8 cellular contexts compared by ENCODE assay signal in the genomic region with DNA sequence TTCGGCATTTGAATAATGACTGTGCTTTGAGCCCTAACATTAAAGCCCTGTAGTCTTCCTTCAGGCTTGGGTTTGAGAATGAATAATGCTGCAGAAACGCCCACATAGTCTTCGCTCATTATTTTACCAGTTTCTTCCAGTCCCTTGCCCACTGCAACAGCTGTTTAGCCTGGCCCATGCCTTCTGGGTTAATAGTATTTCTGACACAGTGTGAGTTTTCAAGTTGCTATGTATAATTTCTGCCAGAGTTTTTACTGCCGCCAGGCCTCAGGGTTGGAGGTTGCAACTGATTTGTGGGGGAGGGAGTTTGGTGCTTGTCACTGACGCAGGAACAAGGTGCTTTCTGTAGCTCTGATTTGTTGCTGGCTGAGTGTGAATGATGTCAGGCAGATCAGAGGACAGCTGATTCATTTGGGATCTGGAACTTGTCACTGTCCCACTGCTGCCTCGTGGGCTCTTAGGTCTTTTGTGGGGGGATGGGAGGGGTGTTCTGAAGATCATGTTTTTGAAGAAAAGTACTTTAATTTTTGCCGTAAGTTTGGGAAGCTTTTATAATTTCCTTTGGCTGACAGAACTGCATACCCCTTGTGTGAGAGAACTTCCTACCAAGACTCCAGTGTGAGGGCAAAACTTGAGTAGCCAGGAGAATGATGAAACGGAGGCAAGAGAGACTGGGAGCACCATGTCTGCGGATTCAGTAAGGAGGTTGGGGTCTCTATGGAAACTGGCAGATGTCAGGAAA.
DNase-seq lines count a peak whose midpoint lies in the region; ATAC-seq, FAIRE-seq and TF ChIP-seq lines count a peak whose summit lies in the region.

No MANE protein-coding gene starts in this region.

- 55% methylated on average over 9 of the region's 9 CpGs for WGBS in K562 (ENCODE audit: insufficient coverage, low coverage, missing lambda C conversion rate)
- WGBS in transverse colon (ENCODE audit: low coverage in 1 of 2), 2 donors, result 20 to 36% methylated on average over 7 to 9 of the region's 9 CpGs

- H3K36me3 ChIP-seq in K562 (ENCODE audit: control insufficient read depth, insufficient read depth, low read length) (no peaks in the 10 kb centered on the region; the same call in 2 of the 3 replicates), left lung (no peaks in the 10 kb centered on the region), transverse colon (no peaks in the 10 kb centered on the region)

- H3K4me1 ChIP-seq in K562 (replicated peaks in 1 of 2; ENCODE audit: control insufficient read depth in 2 of 2, insufficient read depth in 2 of 2, low read length in 2 of 2) (no peaks in the 10 kb centered on the region; a peak in 1 of 5 replicates), left lung (no peaks in the 10 kb centered on the region), transverse colon (peaks cover 12 to 56% (median 27%) of the 10 kb centered on the region in 4 donors)

- H2AFZ ChIP-seq in K562 (ENCODE audit: low read depth, low read length), result no peak overlapping the region

- no peak for FAIRE-seq in K562 (lab: Jason Lieb, UNC)

- intact Hi-C loops in K562 (cut with micrococcal nuclease), result no loop called here
- intact Hi-C loops in left lung (cut with DNase I), result no loop called here
- intact Hi-C loops in transverse colon (cut with DNase I; ENCODE audit: low total_unique reads), result no loop called here

- no TSS peak for BruUV-seq in K562 (replicated peaks; lab: Mats Ljungman, UMichigan)

- no peak for TF ChIP-seq CTCF in K562 (IDR thresholded peaks at IDR 0.05 in 2 of 3, conservative IDR thresholded peaks at IDR 0.05 in 1 of 3; ENCODE audit: insufficient read depth in 2 of 3, low read depth in 1 of 3, low read length in 3 of 3)
- no peak for TF ChIP-seq CTCF in left lung (IDR thresholded peaks at IDR 0.05)
- peak in 1 of 5 experiments; percentile 16 for TF ChIP-seq CTCF in transverse colon (IDR thresholded peaks at IDR 0.05)

- TF ChIP-seq POLR2A in K562 (conservative IDR thresholded peaks at IDR 0.05) (no peak), transverse colon (IDR thresholded peaks at IDR 0.05) (peak; percentile 78)

- H3K4me3 ChIP-seq in K562, result no peak overlapping the region
- no peak overlapping the region for H3K4me3 ChIP-seq in left lung
- H3K4me3 ChIP-seq in transverse colon, result peak overlapping the region in 2 of 4 donors; percentile 8 to 41

- ATAC-seq in K562 (peak; percentile 81), left lung (peak; percentile 72), GM21526 (IDR thresholded peaks at IDR 0.05; ENCODE audit: low FRiP score, unreplicated experiment) (no peak)

- no peaks in the 10 kb centered on the region for H4K20me1 ChIP-seq in K562 (replicated peaks; ENCODE audit: control insufficient read depth, insufficient read depth, low read length)

- POLR2A ChIA-PET in K562 (lab: Yijun Ruan, JAX), result interaction anchor here (0.7 to 1.6 kb wide), 5 partner anchors 8 to 328 kb away, joined by 3 to 6 read pairs (median 4); no protein-coding TSS in a partner anchor

- TF ChIP-seq EP300 in K562 (IDR thresholded peaks at IDR 0.05; ENCODE audit: low read length), result no peak
- peak; percentile 79 for TF ChIP-seq EP300 in transverse colon (IDR thresholded peaks at IDR 0.05; ENCODE audit: low read depth)

- H3K27me3 ChIP-seq in K562 (ENCODE audit: control insufficient read depth in 2 of 2, insufficient read depth in 2 of 2, low read length in 2 of 2), result no peaks in the 10 kb centered on the region
- H3K27me3 ChIP-seq in left lung, result no peaks in the 10 kb centered on the region
- H3K27me3 ChIP-seq in transverse colon, result no peaks in the 10 kb centered on the region

- DNase-seq in activated T-cell treated with anti-CD3 and anti-CD28 coated beads for 48 hours (ENCODE audit: low read depth) (peak; percentile 2), K562 (ENCODE audit: extremely low read depth in 1 of 4, low spot score in 3 of 4) (peak in 2 of 4 experiments; percentile 21 to 46), left lung (no peak), transverse colon (peak; percentile 79), NCI-H1092 (lab: John Stamatoyannopoulos, UW) (no peak), activated gamma-delta T cell treated with Interleukin-2 at 50 U/mL for 16 hours (no peak)
- DNase-seq in activated T-cell treated with anti-CD3 and anti-CD28 coated beads, Interleukin-2, amount 50 U/mL, for 1 hour, result no peak

- no peaks in the 10 kb centered on the region for H3K9me1 ChIP-seq in K562 (ENCODE audit: control insufficient read depth, insufficient read depth, low read length)

- H3K9ac ChIP-seq in K562 (ENCODE audit: insufficient read depth in 1 of 2, low read depth in 2 of 2, low read length in 2 of 2), result no peak overlapping the region

- H3K79me2 ChIP-seq in K562 (ENCODE audit: control insufficient read depth, insufficient read depth, low read length), result 0 out of 3 replicates have a peak, but pooled peaks cover 2% of the 10 kb centered on the region

- no peak overlapping the region for H3K4me2 ChIP-seq in K562 (ENCODE audit: insufficient read depth, low read length)

- in situ Hi-C loops in K562 (cut with MboI) (no loop called here), transverse colon (cut with MboI; ENCODE audit: low pct_ligation_motif_present in 1 of 4, low pct_unique_long_range_greater_than_20kb in 1 of 4, low sequenced_read_pairs in 3 of 4) (no loop called here)

- H3K9me3 ChIP-seq in K562 (replicated peaks; ENCODE audit: control insufficient read depth, insufficient read depth, low read depth, low read length) (no peaks in the 10 kb centered on the region), left lung (no peaks in the 10 kb centered on the region), transverse colon (no peaks in the 10 kb centered on the region)

- CTCF ChIA-PET in K562 (lab: Yijun Ruan, JAX; ENCODE audit: low intra/inter-chr PET ratio), result no interaction called here

- H3K27ac ChIP-seq in K562 (ENCODE audit: extremely low read depth, low read depth, low read length) (no peak overlapping the region), left lung (peak overlapping the region in 1 of 2 donors; percentile 17), transverse colon (peak overlapping the region; percentile 87 to 91 (median 89))

- TF ChIP-seq RAD21 in K562 (CRISPR knock-in tag; conservative IDR thresholded peaks at IDR 0.05 in 1 of 2, IDR thresholded peaks at IDR 0.05 in 1 of 2), result no peak

TF ChIP-seq in K562, 482 proteins besides CTCF, POLR2A, EP300 and RAD21 (continues in another document):
- TF ChIP-seq, protein P1, sequence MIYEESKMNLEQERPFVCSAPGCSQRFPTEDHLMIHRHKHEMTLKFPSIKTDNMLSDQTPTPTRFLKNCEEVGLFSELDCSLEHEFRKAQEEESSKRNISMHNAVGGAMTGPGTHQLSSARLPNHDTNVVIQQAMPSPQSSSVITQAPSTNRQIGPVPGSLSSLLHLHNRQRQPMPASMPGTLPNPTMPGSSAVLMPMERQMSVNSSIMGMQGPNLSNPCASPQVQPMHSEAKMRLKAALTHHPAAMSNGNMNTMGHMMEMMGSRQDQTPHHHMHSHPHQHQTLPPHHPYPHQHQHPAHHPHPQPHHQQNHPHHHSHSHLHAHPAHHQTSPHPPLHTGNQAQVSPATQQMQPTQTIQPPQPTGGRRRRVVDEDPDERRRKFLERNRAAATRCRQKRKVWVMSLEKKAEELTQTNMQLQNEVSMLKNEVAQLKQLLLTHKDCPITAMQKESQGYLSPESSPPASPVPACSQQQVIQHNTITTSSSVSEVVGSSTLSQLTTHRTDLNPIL (CRISPR knock-in tag; IDR thresholded peaks at IDR 0.05), result no peak
- TF ChIP-seq FOXA3 (CRISPR knock-in tag; conservative IDR thresholded peaks at IDR 0.05 in 1 of 2, IDR thresholded peaks at IDR 0.05 in 1 of 2), result no peak
- no peak for TF ChIP-seq TCF3 (CRISPR knock-in tag; IDR thresholded peaks at IDR 0.05)
- peak in 1 of 2 experiments; percentile 90; a peak in 2 of 4 replicates for TF ChIP-seq HDAC1 (IDR thresholded peaks at IDR 0.05)
- 0 out of 2 replicates have a peak, but pooled peaks have one; percentile 12 for TF ChIP-seq NFE2 (IDR thresholded peaks at IDR 0.05; ENCODE audit: low read depth)
- TF ChIP-seq TAL1 (IDR thresholded peaks at IDR 0.05), result peak; percentile 17; the same call in 1 of the 2 replicates
- TF ChIP-seq, protein P2, sequence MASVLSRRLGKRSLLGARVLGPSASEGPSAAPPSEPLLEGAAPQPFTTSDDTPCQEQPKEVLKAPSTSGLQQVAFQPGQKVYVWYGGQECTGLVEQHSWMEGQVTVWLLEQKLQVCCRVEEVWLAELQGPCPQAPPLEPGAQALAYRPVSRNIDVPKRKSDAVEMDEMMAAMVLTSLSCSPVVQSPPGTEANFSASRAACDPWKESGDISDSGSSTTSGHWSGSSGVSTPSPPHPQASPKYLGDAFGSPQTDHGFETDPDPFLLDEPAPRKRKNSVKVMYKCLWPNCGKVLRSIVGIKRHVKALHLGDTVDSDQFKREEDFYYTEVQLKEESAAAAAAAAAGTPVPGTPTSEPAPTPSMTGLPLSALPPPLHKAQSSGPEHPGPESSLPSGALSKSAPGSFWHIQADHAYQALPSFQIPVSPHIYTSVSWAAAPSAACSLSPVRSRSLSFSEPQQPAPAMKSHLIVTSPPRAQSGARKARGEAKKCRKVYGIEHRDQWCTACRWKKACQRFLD (CRISPR knock-in tag; IDR thresholded peaks at IDR 0.05), result peak; percentile 42; the same call in 1 of the 2 replicates
- TF ChIP-seq NRF1 (conservative IDR thresholded peaks at IDR 0.05 in 1 of 2, IDR thresholded peaks at IDR 0.05 in 1 of 2), result 0 out of 4 replicates have a peak, but pooled peaks of 1 of the 2 experiments have one; percentile 42
- peak; percentile 29; the same call in 1 of the 2 replicates for TF ChIP-seq MYBL2 (IDR thresholded peaks at IDR 0.05; ENCODE audit: low read depth)
- TF ChIP-seq MYBL2 (CRISPR knock-in tag; IDR thresholded peaks at IDR 0.05; ENCODE audit: borderline replicate concordance), result no peak
- peak; percentile 41 for TF ChIP-seq EGR1 (conservative IDR thresholded peaks at IDR 0.05)
- TF ChIP-seq ZNF766 (CRISPR knock-in tag; conservative IDR thresholded peaks at IDR 0.05), result no peak

Comparison
In these comparisons a context has a peak if more than half of its experiments do, and no peak if none do; other contexts are left out.
1. DNase-seq: peak in activated T-cell treated with anti-CD3 and anti-CD28 coated beads for 48 hours (single experiment) and transverse colon (single experiment); none in activated T-cell treated with anti-CD3 and anti-CD28 coated beads, Interleukin-2, amount 50 U/mL, for 1 hour (single experiment), left lung (0 of 2), NCI-H1092 (single experiment) and activated gamma-delta T cell treated with Interleukin-2 at 50 U/mL for 16 hours (single experiment).